Comparison of ENCODE assay signal across 13 cellular contexts in the genomic region with DNA sequence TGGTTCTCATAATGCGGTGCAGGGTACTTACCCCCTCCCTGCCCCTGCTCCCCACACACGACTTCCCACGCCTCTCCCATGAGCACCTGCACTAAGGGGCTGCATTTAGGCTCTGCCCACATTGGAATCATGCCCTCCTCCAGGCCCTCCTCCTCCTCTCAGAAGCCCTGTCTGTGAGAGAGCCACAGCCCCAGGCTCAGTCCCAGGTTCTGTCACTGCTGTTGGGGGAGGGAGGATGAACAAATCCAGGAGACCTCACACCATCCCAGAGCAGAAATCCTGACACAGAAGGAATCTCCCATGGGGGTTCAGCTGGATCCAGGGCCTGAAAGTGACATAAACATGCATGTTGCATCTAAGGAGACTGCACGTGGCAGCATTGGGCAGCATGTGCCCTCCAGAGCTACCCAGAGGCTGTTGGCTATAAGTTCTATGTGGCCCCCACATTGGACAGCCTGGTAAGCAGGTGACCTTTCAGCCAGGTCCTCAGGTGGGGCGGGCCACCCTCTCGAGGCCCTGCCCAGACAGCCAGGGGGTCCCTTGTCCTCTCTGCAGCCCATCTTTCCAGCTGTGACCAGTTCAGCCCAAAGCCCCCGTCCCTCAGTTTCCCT. TPM values are rescaled to one million over a fixed set of nuclear protein-coding genes. Genes with fewer than 3 reads are reported as not detected.
DNase-seq lines count a peak whose midpoint lies in the region; ATAC-seq, FAIRE-seq and TF ChIP-seq lines count a peak whose summit lies in the region.
"Had no signal": no experiment of that assay in that cellular context is flagged by ENCODE, and none has a peak within 500 bp of the region (broad histone marks: within the 10 kb centered on the region; RNA-seq: fewer than 3 reads in every experiment).

No MANE protein-coding gene starts in this region.

- H4K20me1 ChIP-seq in PC-3 (ENCODE audit: low read length): no peaks in the 10 kb centered on the region

- no peaks in the 10 kb centered on the region for H3K9me2 ChIP-seq in PC-3 (replicated peaks; ENCODE audit: low read length)

- ATAC-seq in PC-3 (peak; percentile 9), HG03045 (IDR thresholded peaks at IDR 0.05; ENCODE audit: unreplicated experiment) (no peak), GM19328 (IDR thresholded peaks at IDR 0.05; ENCODE audit: unreplicated experiment) (no peak)
- no peak for ATAC-seq in stimulated activated naive B cell treated with anti-CD40 and anti-IgM and Interleukin-4, amounts not matched to agents 10 μg/mL and 1 μg/mL and 100 μg/mL, for 72 hours (replicated peaks)

- H3K9ac ChIP-seq in PC-3 (ENCODE audit: low read length): no peak overlapping the region
- no peak overlapping the region for H3K9ac ChIP-seq in kidney (ENCODE audit: low read length in 2 of 2)

- no peak for FAIRE-seq in kidney (lab: Jason Lieb, UNC)
- FAIRE-seq: GM19239 had no signal

- no peak overlapping the region for H3K4me3 Mint-ChIP-seq in activated CD4-positive, alpha-beta T cell treated with anti-CD3 and anti-CD28 coated beads, Interleukin-2, amount 10 ng/mL, durations not matched to agents 24 days and 14 days
- no peak overlapping the region for H3K4me3 Mint-ChIP-seq in stimulated activated naive B cell treated with anti-CD40 and anti-IgM and Interleukin-4, amounts not matched to agents 10 μg/mL and 1 μg/mL and 100 μg/mL, for 72 hours

- no peaks in the 10 kb centered on the region for H3K9me3 Mint-ChIP-seq in activated CD4-positive, alpha-beta T cell treated with anti-CD3 and anti-CD28 coated beads, Interleukin-2, amount 10 ng/mL, durations not matched to agents 24 days and 14 days
- no peaks in the 10 kb centered on the region for H3K9me3 Mint-ChIP-seq in stimulated activated naive B cell treated with anti-CD40 and anti-IgM and Interleukin-4, amounts not matched to agents 10 μg/mL and 1 μg/mL and 100 μg/mL, for 72 hours

- no peak overlapping the region for H3K4me2 ChIP-seq in PC-3 (ENCODE audit: low read length)

- no peak for DNase-seq in activated CD4-positive, alpha-beta T cell treated with anti-CD3 and anti-CD28 coated beads, Interleukin-2, amount 10 ng/mL, durations not matched to agents 24 days and 14 days
- no peak for DNase-seq in activated CD4-positive, alpha-beta T cell treated with anti-CD3 and anti-CD28 coated beads, Interleukin-2, amount 50 U/mL, for 4 hours
- no peak for DNase-seq in PC-3
- DNase-seq in kidney: peak; percentile 53
- no peak for DNase-seq in stimulated activated naive B cell treated with anti-CD40 and anti-IgM and Interleukin-4, amounts not matched to agents 10 μg/mL and 1 μg/mL and 100 μg/mL, for 72 hours
- no peak for DNase-seq in DMS53 treated with DMSO at 0.1 percent for 48 hours (lab: John Stamatoyannopoulos, UW; ENCODE audit: unreplicated experiment)
- DNase-seq: effector CD8-positive, alpha-beta T cell; NCI-H1048; RPMI8226 had no signal

- CTCF ChIA-PET in PC-3 (lab: Charles Lee): no interaction called here

- no TSS peak for BruUV-seq in PC-3 (replicated peaks; lab: Mats Ljungman, UMichigan)

- H3K9me3 ChIP-seq in PC-3 (ENCODE audit: low read length) (no peaks in the 10 kb centered on the region), kidney (ENCODE audit: control insufficient read depth in 1 of 2, low read length in 2 of 2) (no peaks in the 10 kb centered on the region)
- H3K9me3 ChIP-seq: ascending aorta had no signal

- H3K4me3 ChIP-seq in PC-3 (ENCODE audit: low read length) (no peak overlapping the region), kidney (ENCODE audit: low read length in 2 of 2) (no peak overlapping the region)
- H3K4me3 ChIP-seq: ascending aorta had no signal

- peaks cover 10% of the 10 kb centered on the region for H3K36me3 Mint-ChIP-seq in activated CD4-positive, alpha-beta T cell treated with anti-CD3 and anti-CD28 coated beads, Interleukin-2, amount 10 ng/mL, durations not matched to agents 24 days and 14 days (ENCODE audit: low read depth)
- peaks cover 6 to 14% of the 10 kb centered on the region in 2 donors for H3K36me3 Mint-ChIP-seq in stimulated activated naive B cell treated with anti-CD40 and anti-IgM and Interleukin-4, amounts not matched to agents 10 μg/mL and 1 μg/mL and 100 μg/mL, for 72 hours

- H3K4me1 ChIP-seq in PC-3 (ENCODE audit: insufficient read depth, low read length) (no peaks in the 10 kb centered on the region), kidney (ENCODE audit: control insufficient read depth in 1 of 2, insufficient read depth in 1 of 2, low read depth in 1 of 2, low read length in 2 of 2) (peaks cover 0 to 3% of the 10 kb centered on the region in 2 donors)

- H3K27ac Mint-ChIP-seq in activated CD4-positive, alpha-beta T cell treated with anti-CD3 and anti-CD28 coated beads, Interleukin-2, amount 10 ng/mL, durations not matched to agents 24 days and 14 days: peak overlapping the region; percentile 63
- peak overlapping the region; percentile 89 for H3K27ac Mint-ChIP-seq in stimulated activated naive B cell treated with anti-CD40 and anti-IgM and Interleukin-4, amounts not matched to agents 10 μg/mL and 1 μg/mL and 100 μg/mL, for 72 hours

- H3K36me3 ChIP-seq in PC-3 (ENCODE audit: low read depth, low read length) (no peaks in the 10 kb centered on the region), kidney (ENCODE audit: control insufficient read depth in 1 of 2, insufficient read depth in 2 of 2, low read length in 2 of 2) (no peaks in the 10 kb centered on the region)

- no peaks in the 10 kb centered on the region for H3F3A ChIP-seq in PC-3 (ENCODE audit: low read length, unreplicated experiment)

- no peaks in the 10 kb centered on the region for H3K27me3 ChIP-seq in PC-3 (ENCODE audit: low read length)
- H3K27me3 ChIP-seq: ascending aorta had no signal

- H2AFZ ChIP-seq in PC-3 (ENCODE audit: low read length): no peak overlapping the region

- TF ChIP-seq CTCF in PC-3 (conservative IDR thresholded peaks at IDR 0.05; ENCODE audit: low read depth, low read length) (no peak), kidney (IDR thresholded peaks at IDR 0.05; ENCODE audit: borderline replicate concordance, extremely low read depth, insufficient read depth) (no peak)

- no peaks in the 10 kb centered on the region for H3K79me2 ChIP-seq in PC-3 (ENCODE audit: low read length)

- POLR2A ChIA-PET in PC-3 (lab: Charles Lee; ENCODE audit: unreplicated experiment): no interaction called here

- no peak overlapping the region for H3K27ac ChIP-seq in PC-3 (ENCODE audit: low read length)
- no peak overlapping the region for H3K27ac ChIP-seq in kidney (ENCODE audit: low read depth in 2 of 2, low read length in 2 of 2)

- intact Hi-C loops in activated CD4-positive, alpha-beta T cell treated with anti-CD3 and anti-CD28 coated beads, Interleukin-2, amount 10 ng/mL, durations not matched to agents 24 days and 14 days (cut with micrococcal nuclease): loop anchor here (2.0 kb wide), 1 partner anchor 35 kb away; no protein-coding TSS in a partner anchor
- intact Hi-C loops in PC-3 (cut with micrococcal nuclease): no loop called here
- intact Hi-C loops in kidney (cut with DNase I): no loop called here

- peaks cover 24% of the 10 kb centered on the region for H3K4me1 Mint-ChIP-seq in activated CD4-positive, alpha-beta T cell treated with anti-CD3 and anti-CD28 coated beads, Interleukin-2, amount 10 ng/mL, durations not matched to agents 24 days and 14 days
- H3K4me1 Mint-ChIP-seq in stimulated activated naive B cell treated with anti-CD40 and anti-IgM and Interleukin-4, amounts not matched to agents 10 μg/mL and 1 μg/mL and 100 μg/mL, for 72 hours: peaks cover 51 to 85% of the 10 kb centered on the region in 2 donors

- H3K27me3 Mint-ChIP-seq in activated CD4-positive, alpha-beta T cell treated with anti-CD3 and anti-CD28 coated beads, Interleukin-2, amount 10 ng/mL, durations not matched to agents 24 days and 14 days: no peaks in the 10 kb centered on the region
- H3K27me3 Mint-ChIP-seq in stimulated activated naive B cell treated with anti-CD40 and anti-IgM and Interleukin-4, amounts not matched to agents 10 μg/mL and 1 μg/mL and 100 μg/mL, for 72 hours: no peaks in the 10 kb centered on the region

RNA-seq across cellular contexts. Expression of a gene that starts 1.6 kb away (rescaled TPM):
- 9.8 and 11.6 TPM in 2 replicates for total RNA-seq in activated CD4-positive, alpha-beta T cell treated with anti-CD3 and anti-CD28 coated beads, Interleukin-2, amount 10 ng/mL, durations not matched to agents 24 days and 14 days
- 0.92 and 1.9 TPM in 2 replicates for total RNA-seq in PC-3 (2014; rRNA removed)
- total RNA-seq in kidney: 18.8 TPM
- 15.4 TPM for polyA plus RNA-seq in kidney (ENCODE audit: insufficient read depth, low read depth, low replicate concordance)

RNA-seq across cellular contexts. Expression of a gene that starts 13.7 kb away (rescaled TPM):
- 74.6 and 78.3 TPM in 2 replicates for total RNA-seq in activated CD4-positive, alpha-beta T cell treated with anti-CD3 and anti-CD28 coated beads, Interleukin-2, amount 10 ng/mL, durations not matched to agents 24 days and 14 days
- total RNA-seq in PC-3 (2014; rRNA removed): 71.6 and 74.1 TPM in 2 replicates
- 76.4 TPM for total RNA-seq in kidney
- polyA plus RNA-seq in kidney (ENCODE audit: insufficient read depth, low read depth, low replicate concordance): 45.0 TPM

RNA-seq across cellular contexts. Expression of a gene that starts 56.8 kb away (rescaled TPM):
- 1.7 and 2.6 TPM in 2 replicates for total RNA-seq in activated CD4-positive, alpha-beta T cell treated with anti-CD3 and anti-CD28 coated beads, Interleukin-2, amount 10 ng/mL, durations not matched to agents 24 days and 14 days
- total RNA-seq in PC-3 (2014; rRNA removed) (1.4 and 2.2 TPM in 2 replicates), kidney (3.0 TPM)
- 7.9 TPM for polyA plus RNA-seq in kidney (ENCODE audit: insufficient read depth, low read depth, low replicate concordance)
- total RNA-seq: ascending aorta had no signal

RNA-seq across cellular contexts. Expression of a gene that starts 58.0 kb away (rescaled TPM):
- 55.8 and 57.2 TPM in 2 replicates for total RNA-seq in activated CD4-positive, alpha-beta T cell treated with anti-CD3 and anti-CD28 coated beads, Interleukin-2, amount 10 ng/mL, durations not matched to agents 24 days and 14 days
- 35.1 and 36.0 TPM in 2 replicates for total RNA-seq in PC-3 (2014; rRNA removed)
- total RNA-seq in kidney: 47.2 TPM
- polyA plus RNA-seq in kidney (ENCODE audit: insufficient read depth, low read depth, low replicate concordance): 33.4 TPM
